ENCODE assay signal across 8 cellular contexts in the genomic region with DNA sequence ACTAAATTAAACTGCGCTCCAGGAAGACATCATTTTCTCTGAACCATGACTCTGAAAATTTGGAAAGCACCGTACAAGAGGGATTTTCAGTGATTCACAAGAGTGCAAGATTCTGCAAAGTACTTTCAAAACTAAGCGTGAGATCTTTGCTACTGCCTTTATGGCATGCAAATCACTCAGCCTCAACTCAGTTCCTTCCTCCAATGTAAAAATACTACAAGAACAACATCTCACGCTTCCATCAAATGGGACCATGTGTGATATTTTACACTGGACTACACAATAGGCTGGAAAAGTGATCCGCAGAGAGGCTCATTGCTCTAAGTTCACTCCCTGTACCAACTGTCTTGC. TPM values are rescaled to one million over a fixed set of nuclear protein-coding genes. Genes with fewer than 3 reads are reported as not detected.
DNase-seq lines count a peak whose midpoint lies in the region; ATAC-seq and TF ChIP-seq lines count a peak whose summit lies in the region.

No MANE protein-coding gene starts in this region.

- CTCF ChIA-PET in CD4-positive, alpha-beta T cell (lab: Charles Lee) = no interaction called here

- DNase-seq in CD4-positive, alpha-beta T cell = no peak
- no peak for DNase-seq in NCI-H1930 (lab: John Stamatoyannopoulos, UW)
- no peak for DNase-seq in GF-D8 (lab: John Stamatoyannopoulos, UW)
- no peak for DNase-seq in HAP-1 (ENCODE audit: low spot score in 2 of 2)

- POLR2A ChIA-PET in CD4-positive, alpha-beta T cell (lab: Charles Lee) = no interaction called here

- H3K9ac ChIP-seq in duodenal mucosa (ENCODE audit: low read depth in 1 of 2, low read length in 2 of 2) = peak overlapping the region in 1 of 2 donors; percentile 77
- H3K9ac ChIP-seq in rectal smooth muscle tissue (ENCODE audit: low read length) = no peak overlapping the region

- intact Hi-C loops in CD4-positive, alpha-beta T cell (cut with DNase I, micrococcal nuclease) = loop anchor here in 1 of 2 experiments (5.0 kb wide), 1 partner anchor 413 kb away; a partner anchor contains a TSS

- peaks cover 27% of the 10 kb centered on the region for H3K27me3 Mint-ChIP-seq in CD4-positive, alpha-beta T cell

- H3K4me1 ChIP-seq in duodenal mucosa (ENCODE audit: control insufficient read depth in 1 of 2, insufficient read depth in 2 of 2, low read length in 2 of 2) (peaks cover 15 to 19% of the 10 kb centered on the region in 2 donors), rectal smooth muscle tissue (ENCODE audit: control insufficient read depth, insufficient read depth, low read length) (no peaks in the 10 kb centered on the region), HAP-1 (no peaks in the 10 kb centered on the region)

- in situ Hi-C loops in HAP-1 (cut with MboI; ENCODE audit: low sequenced_read_pairs) = no loop called here

- TF ChIP-seq CTCF in CD4-positive, alpha-beta T cell (IDR thresholded peaks at IDR 0.05) = no peak

- peak overlapping the region; percentile 97 for H3K4me3 Mint-ChIP-seq in CD4-positive, alpha-beta T cell

- no peak overlapping the region for H3K27ac ChIP-seq in CD4-positive, alpha-beta T cell (ENCODE audit: low read depth, low read length)
- H3K27ac ChIP-seq in duodenal mucosa (ENCODE audit: low read depth, low read length) (no peak overlapping the region), rectal smooth muscle tissue (ENCODE audit: low read depth, low read length) (no peak overlapping the region)

- H3K36me3 ChIP-seq in duodenal mucosa (ENCODE audit: control insufficient read depth in 1 of 2, insufficient read depth in 2 of 2, low read length in 2 of 2) (no peaks in the 10 kb centered on the region), rectal smooth muscle tissue (ENCODE audit: control insufficient read depth, insufficient read depth, low read length) (no peaks in the 10 kb centered on the region), HAP-1 (replicated peaks) (no peaks in the 10 kb centered on the region)

- no peak overlapping the region for H3K27ac Mint-ChIP-seq in CD4-positive, alpha-beta T cell

- peaks cover 5% of the 10 kb centered on the region for H3K36me3 Mint-ChIP-seq in CD4-positive, alpha-beta T cell (ENCODE audit: low read depth)

- no peak for ATAC-seq in CD4-positive, alpha-beta T cell (ENCODE audit: poor library complexity)
- ATAC-seq in GM19455 (IDR thresholded peaks at IDR 0.05; ENCODE audit: unreplicated experiment) (peak; percentile 35), HG03457 (IDR thresholded peaks at IDR 0.05; ENCODE audit: unreplicated experiment) (peak; percentile 38)

- H3K9me3 Mint-ChIP-seq in CD4-positive, alpha-beta T cell = no peaks in the 10 kb centered on the region

- H3K4me3 ChIP-seq in duodenal mucosa (ENCODE audit: low read depth in 1 of 2, low read length in 2 of 2) (peak overlapping the region; percentile 94 to 96), rectal smooth muscle tissue (ENCODE audit: low read length) (peak overlapping the region; percentile 93), HAP-1 (no peak overlapping the region)

- peaks cover 21% of the 10 kb centered on the region for H3K4me1 Mint-ChIP-seq in CD4-positive, alpha-beta T cell (ENCODE audit: low read depth)

- no peaks in the 10 kb centered on the region for H3K27me3 ChIP-seq in CD4-positive, alpha-beta T cell (ENCODE audit: control insufficient read depth, insufficient read depth, low read length)
- H3K27me3 ChIP-seq in duodenal mucosa (ENCODE audit: control insufficient read depth in 1 of 2, insufficient read depth in 2 of 2, low read length in 2 of 2) = no peaks in the 10 kb centered on the region
- H3K27me3 ChIP-seq in rectal smooth muscle tissue (ENCODE audit: control insufficient read depth, insufficient read depth, low read length) = no peaks in the 10 kb centered on the region
- peaks cover 33% of the 10 kb centered on the region for H3K27me3 ChIP-seq in HAP-1 (ENCODE audit: low read depth)

- no peaks in the 10 kb centered on the region for H3K9me3 ChIP-seq in CD4-positive, alpha-beta T cell (ENCODE audit: control insufficient read depth, low read length)
- H3K9me3 ChIP-seq in duodenal mucosa (ENCODE audit: control insufficient read depth in 1 of 2, low read length in 2 of 2) (no peaks in the 10 kb centered on the region), HAP-1 (no peaks in the 10 kb centered on the region)

RNA-seq across cellular contexts. Expression of a gene that starts 0.7 kb away (rescaled TPM):
- total RNA-seq in CD4-positive, alpha-beta T cell = 1 to 10 TPM in 1 of 2 experiments, under 1 TPM in 1; 0.60 to 1.3 TPM
